11 cellular contexts compared by ENCODE assay signal in genomic region chr1:12015001-12015491, GRCh38. TPM values are rescaled to one million over a fixed set of nuclear protein-coding genes. Genes with fewer than 3 reads are reported as not detected.
DNase-seq lines count a peak whose midpoint lies in the region; ATAC-seq, FAIRE-seq and TF ChIP-seq lines count a peak whose summit lies in the region.
"Had no signal": no experiment of that assay in that cellular context is flagged by ENCODE, and none has a peak within 500 bp of the region (broad histone marks: within the 10 kb centered on the region; RNA-seq: fewer than 3 reads in every experiment).

No MANE protein-coding gene starts in this region.

- 42% methylated on average over 10 of the region's 10 CpGs for WGBS in K562 (ENCODE audit: insufficient coverage, low coverage, missing lambda C conversion rate)

- H3K27me3 Mint-ChIP-seq in CD4-positive, CD25-positive, alpha-beta regulatory T cell: no peaks in the 10 kb centered on the region
- H3K27me3 Mint-ChIP-seq in neural crest cell (ENCODE audit: low read depth): no peaks in the 10 kb centered on the region

- H3K4me2 ChIP-seq in HCT116 (ENCODE audit: low read length): peak overlapping the region; percentile 8
- H3K4me2 ChIP-seq in K562 (ENCODE audit: insufficient read depth, low read length): peak overlapping the region; percentile 22
- H3K4me2 ChIP-seq: PC-9 had no signal

- no peaks in the 10 kb centered on the region for H3K9me3 Mint-ChIP-seq in CD4-positive, CD25-positive, alpha-beta regulatory T cell
- no peaks in the 10 kb centered on the region for H3K9me3 Mint-ChIP-seq in neural crest cell

- no peaks in the 10 kb centered on the region for H4K20me1 ChIP-seq in HCT116 (ENCODE audit: insufficient read depth)
- no peaks in the 10 kb centered on the region for H4K20me1 ChIP-seq in K562 (replicated peaks; ENCODE audit: control insufficient read depth, insufficient read depth, low read length)

- H2AFZ ChIP-seq in HCT116 (ENCODE audit: low read depth, low read length, poor library complexity, severe bottlenecking) (no peak overlapping the region), K562 (ENCODE audit: low read depth, low read length) (peak overlapping the region; percentile 35)
- H2AFZ ChIP-seq: PC-9 had no signal

- H3K36me3 ChIP-seq in CD4-positive, CD25-positive, alpha-beta regulatory T cell (ENCODE audit: control insufficient read depth, insufficient read depth, low read length): peaks cover 23% of the 10 kb centered on the region
- peaks cover 14 to 16% of the 10 kb centered on the region in 2 experiments; a peak in 3 of 4 replicates for H3K36me3 ChIP-seq in HCT116 (ENCODE audit: control insufficient read depth in 1 of 2, insufficient read depth in 2 of 2, low read length in 2 of 2)
- H3K36me3 ChIP-seq in K562 (ENCODE audit: control insufficient read depth, insufficient read depth, low read length): peaks cover 43% of the 10 kb centered on the region
- peaks cover 39% of the 10 kb centered on the region for H3K36me3 ChIP-seq in HAP-1 (replicated peaks)

- no peak overlapping the region for H3K9ac ChIP-seq in HCT116 (ENCODE audit: low read length)
- peak overlapping the region in 1 of 2 experiments; percentile 41; a peak in 3 of 4 replicates for H3K9ac ChIP-seq in K562 (ENCODE audit: insufficient read depth in 1 of 2, low read depth in 2 of 2, low read length in 2 of 2)

- TF ChIP-seq CTCF in HCT116 (IDR thresholded peaks at IDR 0.05 in 2 of 3, conservative IDR thresholded peaks at IDR 0.05 in 1 of 3; ENCODE audit: borderline replicate concordance in 1 of 3, insufficient read depth in 1 of 3, low read depth in 2 of 3, low read length in 2 of 3): no peak
- no peak for TF ChIP-seq CTCF in K562 (IDR thresholded peaks at IDR 0.05 in 2 of 3, conservative IDR thresholded peaks at IDR 0.05 in 1 of 3; ENCODE audit: insufficient read depth in 2 of 3, low read depth in 1 of 3, low read length in 3 of 3)
- no peak for TF ChIP-seq CTCF in neural crest cell (conservative IDR thresholded peaks at IDR 0.05)

- intact Hi-C loops in HCT116 (cut with micrococcal nuclease) (no loop called here), K562 (cut with micrococcal nuclease) (loop anchor here (5.0 kb wide), 3 partner anchors 62 to 108 kb away; partner anchors contain the start of gene PLOD1)

- DNase-seq in CD4-positive, CD25-positive, alpha-beta regulatory T cell: no peak
- DNase-seq in HCT116 (ENCODE audit: low read depth, low spot score) (no peak), K562 (ENCODE audit: extremely low read depth in 1 of 4, low spot score in 3 of 4) (peak in 1 of 4 experiments; percentile 63), neural crest cell (ENCODE audit: low read depth, low spot score) (no peak), NCI-H69 (lab: John Stamatoyannopoulos, UW) (no peak), HAP-1 (ENCODE audit: low spot score in 2 of 2) (no peak), activated gamma-delta T cell (lab: John Stamatoyannopoulos, UW) (no peak)
- DNase-seq: hypothalamus, PC-9 had no signal

- in situ Hi-C loops in K562 (cut with MboI): no loop called here
- in situ Hi-C loops in HAP-1 (cut with MboI; ENCODE audit: low sequenced_read_pairs): no loop called here

- no peak for FAIRE-seq in K562 (lab: Jason Lieb, UNC)
- FAIRE-seq: TTC549 had no signal

- H3K4me1 Mint-ChIP-seq in CD4-positive, CD25-positive, alpha-beta regulatory T cell: peaks cover 5 to 26% (median 10%) of the 10 kb centered on the region in 4 donors
- peaks cover 16% of the 10 kb centered on the region for H3K4me1 Mint-ChIP-seq in neural crest cell

- H3K9me1 ChIP-seq in K562 (ENCODE audit: control insufficient read depth, insufficient read depth, low read length): peaks cover 3% of the 10 kb centered on the region

- H3K4me3 ChIP-seq in CD4-positive, CD25-positive, alpha-beta regulatory T cell (ENCODE audit: low read depth, low read length): no peak overlapping the region
- H3K4me3 ChIP-seq in HCT116 (replicated peaks in 1 of 2; ENCODE audit: low read depth in 1 of 2, low read length in 2 of 2) (no peak overlapping the region), K562 (no peak overlapping the region), HAP-1 (no peak overlapping the region)
- H3K4me3 ChIP-seq: PC-9 had no signal

- BruUV-seq in HCT116 (replicated peaks; lab: Mats Ljungman, UMichigan): no TSS peak
- no TSS peak for BruUV-seq in K562 (replicated peaks; lab: Mats Ljungman, UMichigan)

- H3K9me2 ChIP-seq in HCT116 (ENCODE audit: insufficient read depth): no peaks in the 10 kb centered on the region

- H3K4me1 ChIP-seq in CD4-positive, CD25-positive, alpha-beta regulatory T cell (ENCODE audit: control insufficient read depth, insufficient read depth, low read length, poor library complexity, severe bottlenecking): peaks cover 10% of the 10 kb centered on the region
- H3K4me1 ChIP-seq in HCT116 (ENCODE audit: control insufficient read depth in 1 of 2, insufficient read depth in 2 of 2, low read length in 2 of 2) (peaks cover 0 to 21% of the 10 kb centered on the region in 2 experiments; a peak in 2 of 4 replicates), K562 (replicated peaks in 1 of 2; ENCODE audit: control insufficient read depth in 2 of 2, insufficient read depth in 2 of 2, low read length in 2 of 2) (peaks cover 38 to 50% of the 10 kb centered on the region in 2 experiments), HAP-1 (peaks cover under 1% of the 10 kb centered on the region; the same call in 1 of the 2 replicates)

- RAD21 ChIA-PET in HCT116 (lab: Charles Lee; ENCODE audit: low non-redundant PET in 1 of 2, low total read pairs in 2 of 2, uncharacterized antibody in 2 of 2, unreplicated experiment in 2 of 2): no interaction called here

- TF ChIP-seq POLR2A in HCT116 (IDR thresholded peaks at IDR 0.05; ENCODE audit: borderline replicate concordance, extremely low read depth, insufficient read depth, insufficient read length): no peak
- TF ChIP-seq POLR2A in K562 (conservative IDR thresholded peaks at IDR 0.05): no peak

- H3K4me3 Mint-ChIP-seq in CD4-positive, CD25-positive, alpha-beta regulatory T cell: no peak overlapping the region
- no peak overlapping the region for H3K4me3 Mint-ChIP-seq in neural crest cell

- H3K36me3 Mint-ChIP-seq in CD4-positive, CD25-positive, alpha-beta regulatory T cell: peaks cover 13% of the 10 kb centered on the region
- H3K36me3 Mint-ChIP-seq in neural crest cell (ENCODE audit: low read depth): peaks cover 10% of the 10 kb centered on the region

- H3K27ac ChIP-seq in CD4-positive, CD25-positive, alpha-beta regulatory T cell (ENCODE audit: insufficient read depth, low read length, poor library complexity, severe bottlenecking): no peak overlapping the region
- H3K27ac ChIP-seq in HCT116 (ENCODE audit: low read depth, low read length) (0 out of 2 replicates have a peak overlapping the region, but pooled peaks have one; percentile 16), K562 (ENCODE audit: extremely low read depth, low read depth, low read length) (peak overlapping the region; percentile 75)
- H3K27ac ChIP-seq: PC-9 had no signal

- no peak for ATAC-seq in CD4-positive, CD25-positive, alpha-beta regulatory T cell (ENCODE audit: low read depth in 2 of 2)
- ATAC-seq in HCT116: no peak
- no peak for ATAC-seq in K562
- ATAC-seq in HG03439 (IDR thresholded peaks at IDR 0.05; ENCODE audit: unreplicated experiment): no peak

- peak overlapping the region in 2 of 3 donors; percentile 12 to 26 for H3K27ac Mint-ChIP-seq in CD4-positive, CD25-positive, alpha-beta regulatory T cell
- peak overlapping the region; percentile 55 for H3K27ac Mint-ChIP-seq in neural crest cell (ENCODE audit: unreplicated experiment)

- TF ChIP-seq RAD21 in HCT116 (IDR thresholded peaks at IDR 0.05; ENCODE audit: low read depth) (no peak), K562 (CRISPR knock-in tag; conservative IDR thresholded peaks at IDR 0.05 in 1 of 2, IDR thresholded peaks at IDR 0.05 in 1 of 2) (no peak)

- POLR2A ChIA-PET in HCT116 (lab: Charles Lee): no interaction called here
- POLR2A ChIA-PET in K562 (lab: Yijun Ruan, JAX): interaction anchor here (0.6 to 5.2 kb wide), 4 partner anchors 10 to 108 kb away, joined by 3 to 23 read pairs (median 8); no protein-coding TSS in a partner anchor

- CTCF ChIA-PET in HCT116 (lab: Charles Lee): no interaction called here
- CTCF ChIA-PET in K562 (lab: Yijun Ruan, JAX; ENCODE audit: low intra/inter-chr PET ratio): interaction anchor here (0.7 kb wide), 1 partner anchor 27 kb away, joined by 4 read pairs; no protein-coding TSS in a partner anchor

- peak; percentile 62 for TF ChIP-seq EP300 in K562 (IDR thresholded peaks at IDR 0.05; ENCODE audit: low read length)

- H3K27me3 ChIP-seq in CD4-positive, CD25-positive, alpha-beta regulatory T cell (ENCODE audit: control insufficient read depth, insufficient read depth, low read length): no peaks in the 10 kb centered on the region
- no peaks in the 10 kb centered on the region for H3K27me3 ChIP-seq in HCT116 (ENCODE audit: insufficient read depth, low read length)
- no peaks in the 10 kb centered on the region for H3K27me3 ChIP-seq in K562 (ENCODE audit: control insufficient read depth in 2 of 2, insufficient read depth in 2 of 2, low read length in 2 of 2)
- H3K27me3 ChIP-seq in HAP-1 (ENCODE audit: low read depth): no peaks in the 10 kb centered on the region

- no peaks in the 10 kb centered on the region for H3K9me3 ChIP-seq in CD4-positive, CD25-positive, alpha-beta regulatory T cell (ENCODE audit: control insufficient read depth in 2 of 2, low read length in 2 of 2)
- H3K9me3 ChIP-seq in HCT116 (ENCODE audit: control insufficient read depth in 1 of 2, insufficient read depth in 1 of 2, low read depth in 1 of 2, low read length in 2 of 2) (no peaks in the 10 kb centered on the region), K562 (replicated peaks; ENCODE audit: control insufficient read depth, insufficient read depth, low read depth, low read length) (no peaks in the 10 kb centered on the region), HAP-1 (no peaks in the 10 kb centered on the region)

- H3K79me2 ChIP-seq in HCT116 (ENCODE audit: insufficient read depth, low read length): peaks cover 6% of the 10 kb centered on the region; the same call in 1 of the 2 replicates
- peaks cover 8% of the 10 kb centered on the region for H3K79me2 ChIP-seq in K562 (ENCODE audit: control insufficient read depth, insufficient read depth, low read length)

RNA-seq across cellular contexts. Expression of gene MIIP, which starts 4.3 kb away (rescaled TPM):
- total RNA-seq in CD4-positive, CD25-positive, alpha-beta regulatory T cell: 49.1 TPM
- polyA plus RNA-seq in CD4-positive, CD25-positive, alpha-beta regulatory T cell: 10 to 100 TPM; 31.9 to 45.1 (median 38.4) TPM
- total RNA-seq in HCT116 (2021; ENCODE audit: unreplicated experiment): 39.6 TPM
- polyA plus RNA-seq in HCT116 (2012): 45.1 and 45.2 TPM in 2 replicates
- total RNA-seq in K562 (2011; cell fraction: chromatin; rRNA removed; ENCODE audit: low replicate concordance): 73.6 and 259 TPM in 2 replicates
- 259 and 285 TPM in 2 replicates for total RNA-seq in K562 (2011; cell fraction: nucleolus; rRNA removed)
- total RNA-seq in K562 (2011; cell fraction: nucleoplasm; rRNA removed): 145 and 161 TPM in 2 replicates
- 117 and 131 TPM in 2 replicates for total RNA-seq in K562 (2014; rRNA removed)
- total RNA-seq in K562 (2014; rRNA removed; fragmentation: Illumina TruSeq; extraction: Trizol): 11.8 and 17.2 TPM in 2 replicates
- 50.7 and 55.6 TPM in 2 replicates for total RNA-seq in K562 (2015; rRNA removed; fragmentation: Illumina TruSeq; extraction: Trizol)
- total RNA-seq in K562 (2021): 92.8 and 102 TPM in 2 replicates
- polyA plus RNA-seq in K562 (2011; rRNA removed): 48.3 and 113 TPM in 2 replicates
- polyA plus RNA-seq in K562 (2011; cell fraction: cytosol; rRNA removed): 79.2 and 124 TPM in 2 replicates
- polyA plus RNA-seq in K562 (2011; cell fraction: nucleus; rRNA removed): 514 and 538 TPM in 2 replicates
- polyA plus RNA-seq in K562 (2012): 79.3 and 134 TPM in 2 replicates
- 30.8 and 57.5 TPM in 2 replicates for polyA plus RNA-seq in K562 (2014; fragmentation: Illumina TruSeq; extraction: Trizol)
- 1 to 10 TPM; 2.5 to 5.1 TPM for polyA plus RNA-seq in K562 (2014; fragmentation: Nextera tagmentation; extraction: Ambion mirVana)
- polyA plus RNA-seq in K562 (2014; rRNA removed): 105 and 108 TPM in 2 replicates
- 15.8 and 16.2 TPM in 2 replicates for polyA minus RNA-seq in K562 (2011; rRNA and poly(A)+ RNA removed)
- 26.3 and 43.2 TPM in 2 replicates for polyA minus RNA-seq in K562 (2011; cell fraction: cytosol; rRNA and poly(A)+ RNA removed)
- polyA minus RNA-seq in K562 (2011; cell fraction: nucleus; rRNA and poly(A)+ RNA removed): 54.1 and 78.2 TPM in 2 replicates
- total RNA-seq in neural crest cell: 50.1 and 50.4 TPM in 2 replicates

RNA-seq across cellular contexts. Expression of gene MFN2, which starts 34.8 kb away (rescaled TPM):
- 39.1 TPM for total RNA-seq in CD4-positive, CD25-positive, alpha-beta regulatory T cell
- polyA plus RNA-seq in CD4-positive, CD25-positive, alpha-beta regulatory T cell: 10 to 100 TPM; 30.0 to 38.1 (median 35.4) TPM
- total RNA-seq in HCT116 (2021; ENCODE audit: unreplicated experiment) (83.0 TPM), K562 (2014; rRNA removed) (95.4 and 108 TPM in 2 replicates), K562 (2014; rRNA removed; fragmentation: Illumina TruSeq; extraction: Trizol) (87.1 and 109 TPM in 2 replicates), K562 (2015; rRNA removed; fragmentation: Illumina TruSeq; extraction: Trizol) (79.6 and 82.9 TPM in 2 replicates), K562 (2021) (147 and 158 TPM in 2 replicates), neural crest cell (78.9 and 80.1 TPM in 2 replicates)
- polyA plus RNA-seq in HCT116 (2012): 68.4 and 71.0 TPM in 2 replicates
- 133 and 181 TPM in 2 replicates for total RNA-seq in K562 (2011; cell fraction: chromatin; rRNA removed; ENCODE audit: low replicate concordance)
- total RNA-seq in K562 (2011; cell fraction: nucleolus; rRNA removed): 106 and 110 TPM in 2 replicates
- total RNA-seq in K562 (2011; cell fraction: nucleoplasm; rRNA removed): 88.2 and 107 TPM in 2 replicates
- polyA plus RNA-seq in K562 (2011; rRNA removed) (83.4 and 112 TPM in 2 replicates), K562 (2014; fragmentation: Illumina TruSeq; extraction: Trizol) (139 and 165 TPM in 2 replicates), K562 (2014; fragmentation: Nextera tagmentation; extraction: Ambion mirVana) (10 to 100 TPM; 10.5 to 14.0 TPM), K562 (2014; rRNA removed) (94.6 and 99.9 TPM in 2 replicates)
- 74.2 and 81.7 TPM in 2 replicates for polyA plus RNA-seq in K562 (2011; cell fraction: cytosol; rRNA removed)
- polyA plus RNA-seq in K562 (2011; cell fraction: nucleus; rRNA removed): 185 and 193 TPM in 2 replicates
- 74.5 and 123 TPM in 2 replicates for polyA plus RNA-seq in K562 (2012)
- 105 and 127 TPM in 2 replicates for polyA minus RNA-seq in K562 (2011; rRNA and poly(A)+ RNA removed)
- 52.3 and 57.5 TPM in 2 replicates for polyA minus RNA-seq in K562 (2011; cell fraction: cytosol; rRNA and poly(A)+ RNA removed)
- polyA minus RNA-seq in K562 (2011; cell fraction: nucleus; rRNA and poly(A)+ RNA removed): 38.1 and 91.4 TPM in 2 replicates

RNA-seq across cellular contexts. Expression of gene TNFRSF8, which starts 48.1 kb away (rescaled TPM):
- total RNA-seq in CD4-positive, CD25-positive, alpha-beta regulatory T cell: 2.3 TPM
- 1 to 10 TPM; 1.1 to 3.2 (median 1.3) TPM for polyA plus RNA-seq in CD4-positive, CD25-positive, alpha-beta regulatory T cell
- 0.17 TPM for total RNA-seq in HCT116 (2021; ENCODE audit: unreplicated experiment)
- 0.09 and 0.10 TPM in 2 replicates for polyA plus RNA-seq in HCT116 (2012)
- total RNA-seq in K562 (2011; cell fraction: chromatin; rRNA removed; ENCODE audit: low replicate concordance): 14.4 and 37.6 TPM in 2 replicates
- total RNA-seq in K562 (2011; cell fraction: nucleolus; rRNA removed): 36.7 and 39.3 TPM in 2 replicates
- total RNA-seq in K562 (2011; cell fraction: nucleoplasm; rRNA removed): 23.4 and 24.7 TPM in 2 replicates
- 22.2 and 27.1 TPM in 2 replicates for total RNA-seq in K562 (2014; rRNA removed)
- total RNA-seq in K562 (2014; rRNA removed; fragmentation: Illumina TruSeq; extraction: Trizol): 5.9 and 8.7 TPM in 2 replicates
- total RNA-seq in K562 (2015; rRNA removed; fragmentation: Illumina TruSeq; extraction: Trizol): 17.1 and 18.9 TPM in 2 replicates
- 38.4 and 40.2 TPM in 2 replicates for total RNA-seq in K562 (2021)
- 5.6 and 12.0 TPM in 2 replicates for polyA plus RNA-seq in K562 (2011; rRNA removed)
- polyA plus RNA-seq in K562 (2011; cell fraction: cytosol; rRNA removed): 10.7 and 17.1 TPM in 2 replicates
- 8.7 and 10.8 TPM in 2 replicates for polyA plus RNA-seq in K562 (2011; cell fraction: nucleus; rRNA removed)
- 23.2 and 39.4 TPM in 2 replicates for polyA plus RNA-seq in K562 (2012)
- 22.4 and 24.4 TPM in 2 replicates for polyA plus RNA-seq in K562 (2014; fragmentation: Illumina TruSeq; extraction: Trizol)
- polyA plus RNA-seq in K562 (2014; fragmentation: Nextera tagmentation; extraction: Ambion mirVana): 1 to 10 TPM; 3.5 to 3.7 TPM
- 18.2 and 19.9 TPM in 2 replicates for polyA plus RNA-seq in K562 (2014; rRNA removed)
- polyA minus RNA-seq in K562 (2011; rRNA and poly(A)+ RNA removed): 6.5 and 7.8 TPM in 2 replicates
- 14.6 and 16.9 TPM in 2 replicates for polyA minus RNA-seq in K562 (2011; cell fraction: cytosol; rRNA and poly(A)+ RNA removed)
- polyA minus RNA-seq in K562 (2011; cell fraction: nucleus; rRNA and poly(A)+ RNA removed): 5.3 and 7.6 TPM in 2 replicates
- total RNA-seq in neural crest cell: not detected in 2 replicates
- total RNA-seq: PC-9 had no signal
